Comparison of ENCODE assay signal across 19 cellular contexts in the genomic region with DNA sequence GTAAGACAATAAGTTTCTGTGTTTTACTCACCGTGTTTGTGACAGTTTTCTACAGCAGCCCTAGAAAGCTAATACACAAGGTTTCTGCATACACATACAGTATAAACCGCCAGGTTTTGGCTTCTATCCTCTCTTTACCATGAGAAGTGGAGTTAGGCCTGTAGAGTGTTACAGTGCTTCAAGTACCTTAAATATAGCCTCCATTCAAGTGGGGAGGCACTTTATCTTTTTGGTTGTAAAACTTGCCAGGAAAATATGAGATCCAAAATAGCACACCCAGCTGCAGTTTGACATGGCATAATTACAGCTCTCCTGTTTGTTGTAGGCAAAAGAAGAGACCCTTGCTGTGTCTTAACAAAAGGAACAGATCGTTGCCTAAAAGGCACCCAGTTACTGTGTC.
DNase-seq lines count a peak whose midpoint lies in the region; ATAC-seq and TF ChIP-seq lines count a peak whose summit lies in the region.
"Had no signal": no experiment of that assay in that cellular context is flagged by ENCODE, and none has a peak within 500 bp of the region (broad histone marks: within the 10 kb centered on the region; RNA-seq: fewer than 3 reads in every experiment).

No MANE protein-coding gene starts in this region.

- no peaks in the 10 kb centered on the region for H3K79me2 ChIP-seq in GM23338 (replicated peaks; ENCODE audit: insufficient read depth)

- peaks cover 6% of the 10 kb centered on the region for H3K27me3 Mint-ChIP-seq in GM23338 (ENCODE audit: insufficient read depth, low read depth, poor library complexity)
- H3K27me3 Mint-ChIP-seq in CD8-positive, alpha-beta T cell (ENCODE audit: low read depth), result peaks cover 7% of the 10 kb centered on the region

- ATAC-seq in GM23338 (no peak), left cardiac atrium (peak; percentile 53 to 75), GM21717 (IDR thresholded peaks at IDR 0.05; ENCODE audit: unreplicated experiment) (no peak)
- no peak for ATAC-seq in CD8-positive, alpha-beta T cell
- ATAC-seq: Panc1, T-cell had no signal

- no peak for DNase-seq in GM23338 (ENCODE audit: low spot score)
- DNase-seq in NCI-H1417 (lab: John Stamatoyannopoulos, UW), result peak; percentile 9 to 93 (median 64)
- peak; percentile 97 for DNase-seq in NCI-H69 (lab: John Stamatoyannopoulos, UW)
- no peak for DNase-seq in left cardiac atrium
- no peak for DNase-seq in CD8-positive, alpha-beta T cell
- DNase-seq in NCI-H82 (lab: John Stamatoyannopoulos, UW), result no peak
- DNase-seq: DMS53, H7, IMR-90, Karpas-422, MG63, NCI-H2029, NCI-H446, NCI-H774, SK-N-SH, T-cell had no signal

- H3K9me2 ChIP-seq in GM23338 (ENCODE audit: insufficient read depth), result no peaks in the 10 kb centered on the region
- H3K9me2 ChIP-seq: SK-N-SH had no signal

- no peaks in the 10 kb centered on the region for H3K4me1 Mint-ChIP-seq in GM23338
- H3K4me1 Mint-ChIP-seq in CD8-positive, alpha-beta T cell (ENCODE audit: low read depth), result no peaks in the 10 kb centered on the region
- H3K4me1 Mint-ChIP-seq: T-cell had no signal

- CTCF ChIA-PET in CD8-positive, alpha-beta T cell (lab: Charles Lee), result interaction anchor here (0.7 kb wide), 1 partner anchor 32 kb away, joined by 3 read pairs; no protein-coding TSS in a partner anchor

- H3K27ac Mint-ChIP-seq in GM23338, result no peak overlapping the region
- no peak overlapping the region for H3K27ac Mint-ChIP-seq in CD8-positive, alpha-beta T cell
- H3K27ac Mint-ChIP-seq: T-cell had no signal

- H3K9me3 ChIP-seq in CD8-positive, alpha-beta T cell (ENCODE audit: low read length), result no peaks in the 10 kb centered on the region

- H3K27me3 ChIP-seq in GM23338 (ENCODE audit: insufficient read depth), result no peaks in the 10 kb centered on the region
- no peaks in the 10 kb centered on the region for H3K27me3 ChIP-seq in CD8-positive, alpha-beta T cell (ENCODE audit: insufficient read depth, low read length)
- H3K27me3 ChIP-seq: MG63 had no signal

- H3K4me1 ChIP-seq in GM23338 (ENCODE audit: insufficient read depth), result no peaks in the 10 kb centered on the region
- no peaks in the 10 kb centered on the region for H3K4me1 ChIP-seq in CD8-positive, alpha-beta T cell (ENCODE audit: insufficient read depth, low read length)

- intact Hi-C loops in left cardiac atrium (cut with DNase I), result no loop called here
- intact Hi-C loops in CD8-positive, alpha-beta T cell (cut with DNase I, micrococcal nuclease), result no loop called here

- no peak overlapping the region for H3K4me3 Mint-ChIP-seq in GM23338
- no peak overlapping the region for H3K4me3 Mint-ChIP-seq in CD8-positive, alpha-beta T cell
- H3K4me3 Mint-ChIP-seq: T-cell had no signal

- POLR2A ChIA-PET in CD8-positive, alpha-beta T cell (lab: Charles Lee), result no interaction called here

- no peaks in the 10 kb centered on the region; the same call in 2 of the 3 replicates for H3K36me3 Mint-ChIP-seq in GM23338 (ENCODE audit: low read depth)
- no peaks in the 10 kb centered on the region for H3K36me3 Mint-ChIP-seq in CD8-positive, alpha-beta T cell
- H3K36me3 Mint-ChIP-seq: T-cell had no signal

- 0 out of 2 replicates have a peak overlapping the region, but pooled peaks have one; percentile 66 for H2AFZ ChIP-seq in GM23338

- no peaks in the 10 kb centered on the region for H4K20me1 ChIP-seq in GM23338 (replicated peaks; ENCODE audit: insufficient read depth)

- H3K9me3 Mint-ChIP-seq in GM23338, result 0 out of 3 replicates have a peak, but pooled peaks cover 9% of the 10 kb centered on the region
- peaks cover 2% of the 10 kb centered on the region for H3K9me3 Mint-ChIP-seq in CD8-positive, alpha-beta T cell

- H3K4me2 ChIP-seq in GM23338, result no peak overlapping the region
- H3K4me2 ChIP-seq: SK-N-SH had no signal

- no peak overlapping the region for H3K27ac ChIP-seq in GM23338 (ENCODE audit: low read depth)
- H3K27ac ChIP-seq in CD8-positive, alpha-beta T cell (ENCODE audit: low read depth, low read length), result no peak overlapping the region
- H3K27ac ChIP-seq: C4-2B had no signal

- no peak overlapping the region for H3K4me3 ChIP-seq in GM23338
- no peak overlapping the region for H3K4me3 ChIP-seq in CD8-positive, alpha-beta T cell (ENCODE audit: low read depth, low read length)
- H3K4me3 ChIP-seq: MG63 had no signal

- no peaks in the 10 kb centered on the region for H3K36me3 ChIP-seq in GM23338 (ENCODE audit: insufficient read depth)
- H3K36me3 ChIP-seq in CD8-positive, alpha-beta T cell (ENCODE audit: insufficient read depth, low read length), result no peaks in the 10 kb centered on the region
- H3K36me3 ChIP-seq: MG63 had no signal

- no peak for TF ChIP-seq CTCF in GM23338 (conservative IDR thresholded peaks at IDR 0.05; ENCODE audit: low read depth in 2 of 2)
- no peak for TF ChIP-seq CTCF in CD8-positive, alpha-beta T cell (IDR thresholded peaks at IDR 0.05)

- no peaks in the 10 kb centered on the region for H3F3A ChIP-seq in GM23338 (replicated peaks; ENCODE audit: low read depth)

TF ChIP-seq in GM23338, 12 proteins besides CTCF, POLR2A, EP300 and RAD21:
- no peak for TF ChIP-seq ZNF331 (CRISPR knock-in tag; IDR thresholded peaks at IDR 0.05; ENCODE audit: low read depth)
- TF ChIP-seq CREB1 (CRISPR knock-in tag; IDR thresholded peaks at IDR 0.05; ENCODE audit: low read depth), result no peak
- TF ChIP-seq JUNB (IDR thresholded peaks at IDR 0.05; ENCODE audit: unreplicated experiment), result no peak
- TF ChIP-seq EZH2phosphoT487 (IDR thresholded peaks at IDR 0.05; ENCODE audit: unreplicated experiment), result no peak
- no peak for TF ChIP-seq ZNF462 (CRISPR knock-in tag; IDR thresholded peaks at IDR 0.05)
- TF ChIP-seq ETS1 (IDR thresholded peaks at IDR 0.05), result no peak

Comparison
In these comparisons a context has a peak if more than half of its experiments do, and no peak if none do; other contexts are left out.
1. ATAC-seq: peak in left cardiac atrium (2 of 2); none in GM23338 (single experiment), GM21717 (single experiment) and CD8-positive, alpha-beta T cell (single experiment).
2. DNase-seq: peak in NCI-H1417 (3 of 3) and NCI-H69 (single experiment); none in GM23338 (single experiment), left cardiac atrium (single experiment), CD8-positive, alpha-beta T cell (0 of 7) and NCI-H82 (single experiment).